In the genomic region with DNA sequence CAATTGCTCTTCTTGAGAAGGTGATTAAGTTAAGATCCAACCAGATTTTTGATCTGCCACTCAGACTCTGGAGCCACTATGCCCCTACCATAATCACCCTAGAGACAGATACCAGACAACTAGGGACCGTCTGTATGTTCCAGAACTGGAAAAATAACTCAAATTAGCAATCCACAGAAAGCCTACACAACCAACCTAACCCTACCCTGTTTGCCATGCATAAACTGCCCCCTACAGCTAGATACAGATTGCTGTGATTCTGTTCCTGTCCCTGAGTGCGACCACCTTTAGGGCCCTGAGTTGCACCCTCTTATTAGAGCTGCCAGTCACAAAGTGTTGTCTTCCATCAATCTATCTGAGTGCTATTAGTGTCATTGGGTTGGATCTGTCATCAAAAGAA, we compare ENCODE assay signal across 17 cellular contexts.
DNase-seq lines count a peak whose midpoint lies in the region; ATAC-seq, FAIRE-seq and TF ChIP-seq lines count a peak whose summit lies in the region.
"Had no signal": no experiment of that assay in that cellular context is flagged by ENCODE, and none has a peak within 500 bp of the region (broad histone marks: within the 10 kb centered on the region; RNA-seq: fewer than 3 reads in every experiment).

No MANE protein-coding gene starts in this region.

- no peak overlapping the region for H2BK12ac ChIP-seq in H1 (ENCODE audit: low read depth, low read length)

- H3K36me3 ChIP-seq in GM23338 (ENCODE audit: insufficient read depth) (no peaks in the 10 kb centered on the region), HCT116 (ENCODE audit: control insufficient read depth in 1 of 2, insufficient read depth in 2 of 2, low read length in 2 of 2) (no peaks in the 10 kb centered on the region), H1 (ENCODE audit: control insufficient read depth in 2 of 4, insufficient read depth in 4 of 4, low read length in 3 of 4) (no peaks in the 10 kb centered on the region), neural progenitor cell (no peaks in the 10 kb centered on the region)

- H2BK120ac ChIP-seq in H1 (replicated peaks; ENCODE audit: low read depth, low read length), result no peak overlapping the region

- no peak for TF ChIP-seq POLR2A in HCT116 (IDR thresholded peaks at IDR 0.05; ENCODE audit: borderline replicate concordance, extremely low read depth, insufficient read depth, insufficient read length)
- no peak for TF ChIP-seq POLR2A in H1 (IDR thresholded peaks at IDR 0.05; ENCODE audit: control extremely low read depth in 1 of 2, low read depth in 2 of 2, low read length in 2 of 2)

- no peaks in the 10 kb centered on the region for H3K27me3 ChIP-seq in GM23338 (ENCODE audit: insufficient read depth)
- H3K27me3 ChIP-seq in HCT116 (ENCODE audit: insufficient read depth, low read length), result no peaks in the 10 kb centered on the region
- H3K27me3 ChIP-seq in H1 (replicated peaks in 1 of 4; ENCODE audit: control insufficient read depth in 3 of 4, extremely low read depth in 1 of 4, insufficient read depth in 3 of 4, low read length in 3 of 4), result no peaks in the 10 kb centered on the region
- H3K27me3 ChIP-seq in neural progenitor cell, result no peaks in the 10 kb centered on the region

- TF ChIP-seq EP300 in H1 (IDR thresholded peaks at IDR 0.05; ENCODE audit: borderline replicate concordance in 1 of 2, low read depth in 2 of 2, low read length in 2 of 2), result no peak

- CTCF ChIA-PET in HCT116 (lab: Charles Lee) (no interaction called here), H1 (lab: Charles Lee; ENCODE audit: partially characterized antibody) (interaction anchor here (1.1 kb wide), 1 partner anchor 32 kb away, joined by 3 read pairs; no protein-coding TSS in a partner anchor)

- TF ChIP-seq CTCF in GM23338 (conservative IDR thresholded peaks at IDR 0.05; ENCODE audit: low read depth in 2 of 2), result peak in 1 of 2 experiments; percentile 56; a peak in 2 of 4 replicates
- no peak for TF ChIP-seq CTCF in HCT116 (IDR thresholded peaks at IDR 0.05 in 2 of 3, conservative IDR thresholded peaks at IDR 0.05 in 1 of 3; ENCODE audit: borderline replicate concordance in 1 of 3, insufficient read depth in 1 of 3, low read depth in 2 of 3, low read length in 2 of 3)
- TF ChIP-seq CTCF in H1 (IDR thresholded peaks at IDR 0.05; ENCODE audit: control extremely low read depth in 1 of 3, insufficient read depth in 1 of 3, low read depth in 1 of 3, low read length in 3 of 3), result peak in 1 of 3 experiments; percentile 27; a peak in 1 of 4 replicates
- TF ChIP-seq CTCF in neural progenitor cell (IDR thresholded peaks at IDR 0.05), result peak; percentile 31

- H3K27me3 Mint-ChIP-seq in GM23338 (ENCODE audit: insufficient read depth, low read depth, poor library complexity) (no peaks in the 10 kb centered on the region), neural progenitor cell (ENCODE audit: insufficient read depth, low read depth) (no peaks in the 10 kb centered on the region)

- no peak overlapping the region for H2BK20ac ChIP-seq in H1 (ENCODE audit: low read length)

- no peaks in the 10 kb centered on the region for H3K9me3 Mint-ChIP-seq in GM23338
- H3K9me3 Mint-ChIP-seq in neural progenitor cell, result no peaks in the 10 kb centered on the region
- H3K9me3 Mint-ChIP-seq: CD8-positive, alpha-beta T cell had no signal

- no peaks in the 10 kb centered on the region for H3K79me1 ChIP-seq in H1 (ENCODE audit: low read depth, low read length)

- BruUV-seq in HCT116 (replicated peaks; lab: Mats Ljungman, UMichigan), result no TSS peak

- no peak overlapping the region for H3K14ac ChIP-seq in H1 (ENCODE audit: insufficient read length)

- H3K79me2 ChIP-seq in GM23338 (replicated peaks; ENCODE audit: insufficient read depth) (no peaks in the 10 kb centered on the region), HCT116 (ENCODE audit: insufficient read depth, low read length) (no peaks in the 10 kb centered on the region), H1 (ENCODE audit: control insufficient read depth in 1 of 2, insufficient read depth in 2 of 2, low read length in 2 of 2) (no peaks in the 10 kb centered on the region), neural progenitor cell (ENCODE audit: low read depth) (no peaks in the 10 kb centered on the region)

- no peak overlapping the region for H2AFZ ChIP-seq in GM23338
- no peak overlapping the region for H2AFZ ChIP-seq in HCT116 (ENCODE audit: low read depth, low read length, poor library complexity, severe bottlenecking)
- H2AFZ ChIP-seq in H1 (ENCODE audit: low read length), result no peak overlapping the region
- H2AFZ ChIP-seq in neural progenitor cell (replicated peaks), result no peak overlapping the region

- FAIRE-seq in H1 (lab: Jason Lieb, UNC), result peak; percentile 42
- FAIRE-seq: A549, D721Med, G401.6, GM12892, GM19239 had no signal

- peaks cover 4% of the 10 kb centered on the region; the same call in 1 of the 2 replicates for H3K4me1 ChIP-seq in GM23338 (ENCODE audit: insufficient read depth)
- H3K4me1 ChIP-seq in HCT116 (ENCODE audit: control insufficient read depth in 1 of 2, insufficient read depth in 2 of 2, low read length in 2 of 2), result no peaks in the 10 kb centered on the region
- peaks cover 0 to 3% (median 0%) of the 10 kb centered on the region in 4 experiments; a peak in 1 of 7 replicates for H3K4me1 ChIP-seq in H1 (replicated peaks in 1 of 4; ENCODE audit: control insufficient read depth in 3 of 4, insufficient read depth in 4 of 4, low read length in 3 of 4)
- H3K4me1 ChIP-seq in neural progenitor cell, result no peaks in the 10 kb centered on the region
- H3K4me1 ChIP-seq: A549 had no signal

- H2AK5ac ChIP-seq in H1 (ENCODE audit: low read depth, low read length), result no peak overlapping the region

- H4K20me1 ChIP-seq in GM23338 (replicated peaks; ENCODE audit: insufficient read depth), result no peaks in the 10 kb centered on the region
- no peaks in the 10 kb centered on the region for H4K20me1 ChIP-seq in HCT116 (ENCODE audit: insufficient read depth)
- H4K20me1 ChIP-seq in H1 (replicated peaks in 1 of 2; ENCODE audit: control insufficient read depth in 1 of 2, insufficient read depth in 2 of 2, low read length in 2 of 2), result no peaks in the 10 kb centered on the region
- H4K20me1 ChIP-seq in neural progenitor cell (ENCODE audit: low read depth), result no peaks in the 10 kb centered on the region

- no peak overlapping the region for H2BK15ac ChIP-seq in H1 (ENCODE audit: low read length)

- H3K4me3 Mint-ChIP-seq in GM23338 (no peak overlapping the region), neural progenitor cell (no peak overlapping the region)
- H3K4me3 Mint-ChIP-seq: CD14-positive monocyte; CD8-positive, alpha-beta T cell had no signal

- no peak overlapping the region for H2BK5ac ChIP-seq in H1 (ENCODE audit: low read depth, low read length)

- no peak overlapping the region for H4K5ac ChIP-seq in H1 (ENCODE audit: insufficient read length, low read depth, low read length)

- no peaks in the 10 kb centered on the region for H3K9me2 ChIP-seq in GM23338 (ENCODE audit: insufficient read depth)
- H3K9me2 ChIP-seq in HCT116 (ENCODE audit: insufficient read depth), result no peaks in the 10 kb centered on the region

- ATAC-seq in GM23338 (no peak), HCT116 (peak; percentile 52; the same call in 1 of the 2 replicates)
- ATAC-seq in activated CD4-positive, CD25-positive, alpha-beta regulatory T cell treated with anti-CD3 and anti-CD28 coated beads, Interleukin-2, amount 50 U/mL, for 24 hours, result no peak
- ATAC-seq: A549; CD8-positive, alpha-beta T cell had no signal

- no peaks in the 10 kb centered on the region; the same call in 1 of the 2 replicates for H3K23me2 ChIP-seq in H1 (ENCODE audit: low read depth, low read length)

- POLR2A ChIA-PET in HCT116 (lab: Charles Lee) (no interaction called here), H1 (lab: Charles Lee; ENCODE audit: partially characterized antibody) (no interaction called here)

- H4K91ac ChIP-seq in H1 (replicated peaks; ENCODE audit: insufficient read length, low read length), result no peak overlapping the region

- H3K4me2 ChIP-seq in GM23338 (no peak overlapping the region), HCT116 (ENCODE audit: low read length) (no peak overlapping the region), H1 (ENCODE audit: insufficient read depth in 1 of 2, low read depth in 2 of 2, low read length in 2 of 2) (no peak overlapping the region), neural progenitor cell (no peak overlapping the region)
- H3K4me2 ChIP-seq: A549 had no signal

- no peak overlapping the region for H3K18ac ChIP-seq in H1 (ENCODE audit: extremely low read depth, low read length)

- H3K4me3 ChIP-seq in GM23338 (no peak overlapping the region), HCT116 (replicated peaks in 1 of 2; ENCODE audit: low read depth in 1 of 2, low read length in 2 of 2) (no peak overlapping the region), H1 (ENCODE audit: extremely low read depth in 1 of 4, insufficient read depth in 2 of 4, low read depth in 3 of 4, low read length in 4 of 4) (no peak overlapping the region), neural progenitor cell (no peak overlapping the region)
- H3K4me3 ChIP-seq: A549 had no signal

- H3K36me3 Mint-ChIP-seq in GM23338 (ENCODE audit: low read depth) (no peaks in the 10 kb centered on the region), neural progenitor cell (no peaks in the 10 kb centered on the region)
- H3K36me3 Mint-ChIP-seq: CD14-positive monocyte; CD8-positive, alpha-beta T cell had no signal

- RAD21 ChIA-PET in HCT116 (lab: Charles Lee; ENCODE audit: low non-redundant PET in 1 of 2, low total read pairs in 2 of 2, uncharacterized antibody in 2 of 2, unreplicated experiment in 2 of 2), result no interaction called here

- no peak overlapping the region for H3K23ac ChIP-seq in H1 (ENCODE audit: insufficient read length)

- no peak for DNase-seq in GM23338 (ENCODE audit: low spot score)
- DNase-seq in HCT116 (ENCODE audit: low read depth, low spot score), result no peak
- DNase-seq in H1 (ENCODE audit: low read depth in 1 of 2, low spot score in 2 of 2), result no peak
- peak; percentile 6 for DNase-seq in neural progenitor cell (ENCODE audit: low spot score)
- no peak for DNase-seq in posterior vena cava (ENCODE audit: low spot score)
- DNase-seq: CD8-positive, alpha-beta T cell; COR-L47; DMS153; DMS79 treated with DMSO at 0.1 percent for 48 hours had no signal

- H3K27ac Mint-ChIP-seq in GM23338, result no peak overlapping the region; the same call in 1 of the 2 replicates
- no peak overlapping the region for H3K27ac Mint-ChIP-seq in neural progenitor cell
- H3K27ac Mint-ChIP-seq: CD14-positive monocyte; CD8-positive, alpha-beta T cell had no signal

- no peak overlapping the region for H3K27ac ChIP-seq in GM23338 (ENCODE audit: low read depth)
- H3K27ac ChIP-seq in HCT116 (ENCODE audit: low read depth, low read length), result no peak overlapping the region
- H3K27ac ChIP-seq in H1 (ENCODE audit: low read depth, low read length), result no peak overlapping the region
- H3K27ac ChIP-seq in neural progenitor cell, result no peak overlapping the region
- H3K27ac ChIP-seq: A549, HL-60 had no signal

- H3K4me1 Mint-ChIP-seq in GM23338, result peaks cover 17% of the 10 kb centered on the region
- no peaks in the 10 kb centered on the region for H3K4me1 Mint-ChIP-seq in neural progenitor cell
- H3K4me1 Mint-ChIP-seq: CD14-positive monocyte had no signal

- no peak overlapping the region for H4K8ac ChIP-seq in H1 (ENCODE audit: extremely low read depth, insufficient read depth, low read length)

- TF ChIP-seq RAD21 in HCT116 (IDR thresholded peaks at IDR 0.05; ENCODE audit: low read depth) (no peak), H1 (IDR thresholded peaks at IDR 0.05 in 1 of 2, conservative IDR thresholded peaks at IDR 0.05 in 1 of 2; ENCODE audit: low read depth in 2 of 2, low read length in 2 of 2) (peak; percentile 49 to 63)

- H3F3A ChIP-seq in GM23338 (replicated peaks; ENCODE audit: low read depth) (no peaks in the 10 kb centered on the region), neural progenitor cell (ENCODE audit: low read depth) (no peaks in the 10 kb centered on the region)

- H3K9ac ChIP-seq in HCT116 (ENCODE audit: low read length) (no peak overlapping the region), H1 (replicated peaks in 1 of 4; ENCODE audit: extremely low read depth in 1 of 4, low read depth in 3 of 4, low read length in 3 of 4) (no peak overlapping the region), neural progenitor cell (no peak overlapping the region)

- intact Hi-C loops in HCT116 (cut with micrococcal nuclease), result no loop called here
- intact Hi-C loops in posterior vena cava (cut with DNase I), result no loop called here

- H3K9me3 ChIP-seq in HCT116 (ENCODE audit: control insufficient read depth in 1 of 2, insufficient read depth in 1 of 2, low read depth in 1 of 2, low read length in 2 of 2) (no peaks in the 10 kb centered on the region; a peak in 1 of 4 replicates), H1 (ENCODE audit: insufficient read depth in 2 of 2, low read depth in 1 of 2, low read length in 1 of 2) (no peaks in the 10 kb centered on the region), neural progenitor cell (ENCODE audit: low read depth) (no peaks in the 10 kb centered on the region)
- H3K9me3 ChIP-seq: A549 had no signal

- H3K4ac ChIP-seq in H1 (replicated peaks; ENCODE audit: insufficient read length, low read depth, low read length), result no peak overlapping the region

- 91% methylated on average over 2 of the region's 2 CpGs; no CpG with 5 or more reads in 1 of the 2 experiments for WGBS in H1 (ENCODE audit: extremely low coverage in 1 of 2, insufficient coverage in 1 of 2, insufficient read length in 1 of 2, insufficient replicate concordance in 2 of 2, low coverage in 1 of 2, low lambda C conversion rate in 2 of 2, missing lambda C conversion rate in 1 of 2), 2 experiments

- no peak overlapping the region for H3K56ac ChIP-seq in H1 (replicated peaks; ENCODE audit: insufficient read length, low read depth, low read length)
